Comparison of ENCODE assay signal across 23 cellular contexts in genomic region chr18:27863780-27864430, GRCh38.
"Had no signal": no experiment of that assay in that cellular context is flagged by ENCODE, and none has a peak within 500 bp of the region (broad histone marks: within the 10 kb centered on the region; RNA-seq: fewer than 3 reads in every experiment).

No MANE protein-coding gene starts in this region.

- H3K9me3 Mint-ChIP-seq: activated CD4-positive, alpha-beta T cell treated with anti-CD3 and anti-CD28 coated beads, Interleukin-2, amount 10 ng/mL, durations not matched to agents 7 days and 5 days; activated naive CD4-positive, alpha-beta T cell treated with anti-CD3 and anti-CD28 coated beads for 36 hours; type B pancreatic cell had no signal

- H3K9me3 ChIP-seq: mucosa of descending colon, ovary, psoas muscle, stomach had no signal

- H3K4me1 Mint-ChIP-seq: activated CD4-positive, alpha-beta T cell treated with anti-CD3 and anti-CD28 coated beads, Interleukin-2, amount 10 ng/mL, durations not matched to agents 7 days and 5 days; memory B cell; stimulated activated effector memory CD8-positive, alpha-beta T cell treated with anti-CD3 and anti-CD28 coated beads, Interleukin-12 subunit alpha, Interleukin-12 subunit beta, amount 100 ng/mL, for 72 hours had no signal

- H3K36me3 ChIP-seq: ovary, stomach had no signal

- H3K27me3 ChIP-seq: ovary, stomach had no signal

- H3K4me3 ChIP-seq: coronary artery, mucosa of descending colon, ovary, psoas muscle, smooth muscle cell, stomach had no signal

- H3K27ac Mint-ChIP-seq: activated CD4-positive, alpha-beta T cell treated with anti-CD3 and anti-CD28 coated beads, Interleukin-2, amount 10 ng/mL, durations not matched to agents 7 days and 5 days; activated naive CD4-positive, alpha-beta T cell treated with anti-CD3 and anti-CD28 coated beads for 36 hours; brain; memory B cell; naive thymus-derived CD4-positive, alpha-beta T cell; stimulated activated effector memory CD8-positive, alpha-beta T cell treated with anti-CD3 and anti-CD28 coated beads, Interleukin-12 subunit alpha, Interleukin-12 subunit beta, amount 100 ng/mL, for 72 hours; type B pancreatic cell had no signal

- H3K27ac ChIP-seq: coronary artery, ovary, psoas muscle, stomach had no signal

- H3K4me3 Mint-ChIP-seq: activated CD4-positive, alpha-beta T cell treated with anti-CD3 and anti-CD28 coated beads, Interleukin-2, amount 10 ng/mL, durations not matched to agents 7 days and 5 days; activated naive CD4-positive, alpha-beta T cell treated with anti-CD3 and anti-CD28 coated beads for 36 hours; activated T-cell treated with anti-CD3 and anti-CD28 coated beads, Interleukin-2, amount 50 U/mL, for 4 hours; brain; memory B cell; naive thymus-derived CD4-positive, alpha-beta T cell; stimulated activated effector memory CD8-positive, alpha-beta T cell treated with anti-CD3 and anti-CD28 coated beads, Interleukin-12 subunit alpha, Interleukin-12 subunit beta, amount 100 ng/mL, for 72 hours; type B pancreatic cell had no signal

- H3K36me3 Mint-ChIP-seq: brain; memory B cell; naive thymus-derived CD4-positive, alpha-beta T cell; stimulated activated effector memory CD8-positive, alpha-beta T cell treated with anti-CD3 and anti-CD28 coated beads, Interleukin-12 subunit alpha, Interleukin-12 subunit beta, amount 100 ng/mL, for 72 hours; type B pancreatic cell had no signal

- H3K27me3 Mint-ChIP-seq: activated CD4-positive, alpha-beta T cell treated with anti-CD3 and anti-CD28 coated beads, Interleukin-2, amount 10 ng/mL, durations not matched to agents 7 days and 5 days; brain; memory B cell; naive thymus-derived CD4-positive, alpha-beta T cell; type B pancreatic cell had no signal

- DNase-seq: activated CD4-positive, alpha-beta T cell treated with anti-CD3 and anti-CD28 coated beads, Interleukin-2, amount 10 ng/mL, durations not matched to agents 7 days and 5 days; activated CD8-positive, alpha-beta memory T cell treated with anti-CD3 and anti-CD28 coated beads, Interleukin-2, amount 50 U/mL, for 4 hours; activated naive CD4-positive, alpha-beta T cell treated with anti-CD3 and anti-CD28 coated beads for 36 hours; activated T-cell treated with anti-CD3 and anti-CD28 coated beads, Interleukin-2, amount 50 U/mL, for 4 hours; anterior cingulate cortex; erythroblast; foreskin melanocyte; glutamatergic neuron; kidney; mucosa of descending colon; naive thymus-derived CD4-positive, alpha-beta T cell; ovary; psoas muscle; stimulated activated CD4-positive, alpha-beta T cell treated with anti-CD3 and anti-CD28 coated beads, Interleukin-4, amount 100 ng/mL, for 1 hour; stomach had no signal

- ATAC-seq: activated CD4-positive, CD25-positive, alpha-beta regulatory T cell treated with anti-CD3 and anti-CD28 coated beads, Interleukin-2, amount 50 U/mL, for 24 hours; activated T-cell treated with anti-CD3 and anti-CD28 coated beads, Interleukin-2, amount 50 U/mL, for 4 hours; mucosa of descending colon; naive thymus-derived CD4-positive, alpha-beta T cell; psoas muscle; sciatic nerve; stimulated activated effector memory CD8-positive, alpha-beta T cell treated with anti-CD3 and anti-CD28 coated beads, Interleukin-12 subunit alpha, Interleukin-12 subunit beta, amount 100 ng/mL, for 72 hours had no signal

- H3K4me2 ChIP-seq: smooth muscle cell had no signal
